In the genomic region with DNA sequence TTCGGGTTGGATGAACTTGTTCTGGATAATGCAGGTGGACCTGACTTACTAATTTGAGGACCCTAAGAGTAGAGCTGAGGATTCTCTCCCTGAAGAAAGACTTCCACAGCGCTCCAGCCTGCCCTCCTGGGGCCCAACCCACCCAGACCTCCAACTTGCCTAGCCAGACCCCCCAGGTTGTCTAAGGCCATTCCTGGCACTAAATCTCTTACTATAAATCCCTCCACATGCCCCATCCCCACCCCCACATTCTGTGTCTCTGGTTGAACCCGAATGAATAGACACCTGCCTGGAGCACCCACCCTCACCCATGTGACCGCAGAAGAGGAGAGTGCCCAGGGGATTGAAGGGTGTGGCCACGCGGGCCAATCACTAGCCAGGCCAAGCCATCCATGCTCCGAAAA, we compare ENCODE assay signal across 18 cellular contexts.
"Had no signal": no experiment of that assay in that cellular context is flagged by ENCODE, and none has a peak within 500 bp of the region (broad histone marks: within the 10 kb centered on the region; RNA-seq: fewer than 3 reads in every experiment).

No MANE protein-coding gene starts in this region.

- H3K4me3 Mint-ChIP-seq: activated CD4-positive, alpha-beta memory T cell treated with anti-CD3 and anti-CD28 coated beads for 36 hours; activated naive CD8-positive, alpha-beta T cell treated with anti-CD3 and anti-CD28 coated beads, Interleukin-2, amount 50 U/mL, for 24 hours; endodermal cell had no signal

- H3K9me3 ChIP-seq: gastroesophageal sphincter, right lobe of liver, upper lobe of right lung had no signal

- H3K4me3 ChIP-seq: cardiac muscle cell, gastroesophageal sphincter, right lobe of liver, upper lobe of right lung had no signal

- DNase-seq: activated CD4-positive, alpha-beta memory T cell treated with anti-CD3 and anti-CD28 coated beads for 36 hours; activated CD4-positive, alpha-beta T cell treated with anti-CD3 and anti-CD28 coated beads for 48 hours; activated naive CD4-positive, alpha-beta T cell treated with anti-CD3 and anti-CD28 coated beads, Interleukin-2, amount 50 U/mL, for 16 hours; activated naive CD8-positive, alpha-beta T cell treated with anti-CD3 and anti-CD28 coated beads, Interleukin-2, amount 50 U/mL, for 24 hours; activated T-cell treated with anti-CD3 and anti-CD28 coated beads for 4 hours; endodermal cell; hypothalamus; left cardiac atrium; mesendoderm; nucleus accumbens; small intestine; stimulated activated CD4-positive, alpha-beta T cell treated with anti-CD3 and anti-CD28 coated beads, Interleukin-15, amount 100 ng/mL, for 24 hours; stimulated activated naive CD4-positive, alpha-beta T cell; upper lobe of right lung had no signal

- H3K4me1 ChIP-seq: gastroesophageal sphincter, right lobe of liver, upper lobe of right lung had no signal

- H3K27ac ChIP-seq: cardiac muscle cell, gastroesophageal sphincter, right lobe of liver, upper lobe of right lung had no signal

- H3K36me3 ChIP-seq: cardiac muscle cell, gastroesophageal sphincter, right lobe of liver, upper lobe of right lung had no signal

- H3K27ac Mint-ChIP-seq: activated CD4-positive, alpha-beta memory T cell treated with anti-CD3 and anti-CD28 coated beads for 36 hours; activated naive CD8-positive, alpha-beta T cell treated with anti-CD3 and anti-CD28 coated beads, Interleukin-2, amount 50 U/mL, for 24 hours; endodermal cell had no signal

- H3K36me3 Mint-ChIP-seq: activated CD4-positive, alpha-beta memory T cell treated with anti-CD3 and anti-CD28 coated beads for 36 hours; naive B cell had no signal

- H3K27me3 ChIP-seq: cardiac muscle cell, right lobe of liver had no signal

- H3K9me3 Mint-ChIP-seq: activated CD4-positive, alpha-beta memory T cell treated with anti-CD3 and anti-CD28 coated beads for 36 hours; activated naive CD8-positive, alpha-beta T cell treated with anti-CD3 and anti-CD28 coated beads, Interleukin-2, amount 50 U/mL, for 24 hours; endodermal cell; naive B cell had no signal
